ENCODE assay signal across 8 cellular contexts in the genomic region with DNA sequence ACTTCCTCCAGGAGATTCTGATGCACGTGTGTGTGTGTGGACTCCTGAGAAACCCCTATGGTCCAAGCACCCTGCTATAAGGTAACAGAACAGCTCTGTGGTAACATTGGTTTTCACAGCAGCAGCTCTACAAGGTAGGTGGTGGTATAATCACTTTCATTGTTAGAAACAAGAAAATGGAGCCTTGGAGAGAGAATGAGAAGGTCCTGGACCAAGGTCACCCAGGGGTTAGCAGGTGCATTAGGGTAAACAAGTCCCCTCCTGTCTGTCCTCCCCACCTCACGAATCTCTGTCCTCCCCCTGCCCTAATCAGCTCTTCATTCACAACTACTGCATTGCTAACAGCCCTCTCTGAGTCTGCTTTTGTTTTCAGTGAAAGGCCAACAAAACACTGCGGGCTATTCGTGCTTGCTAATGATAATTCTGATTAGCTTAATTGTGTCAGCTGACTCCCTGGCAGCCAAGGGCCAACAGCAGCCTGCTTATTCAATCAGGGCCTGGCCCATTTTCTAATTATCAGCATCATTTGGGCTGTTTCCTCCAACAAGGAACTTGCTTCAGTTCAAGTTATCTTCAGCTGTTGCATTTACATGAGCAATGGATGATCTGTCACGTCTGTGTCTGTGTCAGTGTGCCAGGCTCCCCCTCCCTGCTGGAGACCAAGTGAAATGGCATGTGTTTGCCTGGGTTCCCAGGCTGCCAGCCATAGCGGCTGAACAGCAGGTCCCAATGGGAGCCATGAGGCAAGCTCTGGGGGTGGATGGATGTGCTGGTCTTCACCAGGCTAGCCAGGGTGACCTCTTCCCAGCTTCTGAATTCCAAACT. TPM values are rescaled to one million over a fixed set of nuclear protein-coding genes. Genes with fewer than 3 reads are reported as not detected.
DNase-seq lines count a peak whose midpoint lies in the region; ATAC-seq and TF ChIP-seq lines count a peak whose summit lies in the region.

No MANE protein-coding gene starts in this region.

- no peak overlapping the region for H3K18ac ChIP-seq in H9 (ENCODE audit: insufficient read length, low read depth, low read length)

- no peak overlapping the region for H2AFZ ChIP-seq in H9 (ENCODE audit: low read length)

- H3K9ac ChIP-seq in H9 (ENCODE audit: extremely low read depth, insufficient read length, low read length): no peak overlapping the region

- H3T11ph ChIP-seq in H9 (ENCODE audit: low read length): no peak overlapping the region

- H3K23me2 ChIP-seq in H9 (ENCODE audit: insufficient read length, low read depth, low read length, poor library complexity, severe bottlenecking): no peaks in the 10 kb centered on the region

- H3K4me1 ChIP-seq in H9 (ENCODE audit: insufficient read depth, low read length): peaks cover 18% of the 10 kb centered on the region; the same call in 1 of the 2 replicates

- no peak overlapping the region for H3K4me3 Mint-ChIP-seq in H9
- no peak overlapping the region for H3K4me3 Mint-ChIP-seq in CD4-positive, alpha-beta T cell

- H3K79me1 ChIP-seq in H9 (ENCODE audit: insufficient read depth, low read depth, low read length, poor library complexity, severe bottlenecking): no peaks in the 10 kb centered on the region

- CTCF ChIA-PET in CD4-positive, alpha-beta T cell (lab: Charles Lee): no interaction called here

- DNase-seq in H9: no peak
- peak; percentile 63 for DNase-seq in NCI-H1436 (lab: John Stamatoyannopoulos, UW)
- no peak for DNase-seq in left colon
- DNase-seq in COLO829 (ENCODE audit: low spot score): no peak
- DNase-seq in CD4-positive, alpha-beta T cell: no peak
- DNase-seq in NCI-H524 treated with DMSO at 0.1 percent for 48 hours (lab: John Stamatoyannopoulos, UW): no peak
- DNase-seq in NCI-H187 (lab: John Stamatoyannopoulos, UW): no peak

- H3K9me3 ChIP-seq in H9 (ENCODE audit: control insufficient read depth, low read depth, low read length): no peaks in the 10 kb centered on the region
- H3K9me3 ChIP-seq in CD4-positive, alpha-beta T cell (ENCODE audit: control insufficient read depth, low read length): no peaks in the 10 kb centered on the region

- no peak overlapping the region for H3K23ac ChIP-seq in H9 (ENCODE audit: insufficient read length, low read depth, low read length)

- H2BK120ac ChIP-seq in H9 (ENCODE audit: low read depth, low read length, poor library complexity, severe bottlenecking): no peak overlapping the region

- H3K27ac ChIP-seq in H9 (ENCODE audit: insufficient read length, low read depth, low read length): no peak overlapping the region
- H3K27ac ChIP-seq in CD4-positive, alpha-beta T cell (ENCODE audit: low read depth, low read length): no peak overlapping the region

- H4K20me1 ChIP-seq in H9 (ENCODE audit: control insufficient read depth, insufficient read depth, insufficient read length): no peaks in the 10 kb centered on the region

- peak; percentile 82 for ATAC-seq in GM18861 (IDR thresholded peaks at IDR 0.05; ENCODE audit: unreplicated experiment)
- ATAC-seq in left colon: peak; percentile 35
- ATAC-seq in CD4-positive, alpha-beta T cell (ENCODE audit: poor library complexity): no peak

- no peak overlapping the region for H2BK15ac ChIP-seq in H9 (ENCODE audit: low read depth, low read length)

- no peak overlapping the region for H4K5ac ChIP-seq in H9 (ENCODE audit: insufficient read length, low read depth, low read length)

- H3K4ac ChIP-seq in H9 (ENCODE audit: low read depth, low read length): no peak overlapping the region

- no peak overlapping the region for H3K4me2 ChIP-seq in H9 (ENCODE audit: insufficient read depth, insufficient read length, low read length)

- H3K27ac Mint-ChIP-seq in H9: peak overlapping the region in 1 of 3 experiments; percentile 85; a peak in 3 of 7 replicates
- H3K27ac Mint-ChIP-seq in CD4-positive, alpha-beta T cell: no peak overlapping the region

- H2AK5ac ChIP-seq in H9 (ENCODE audit: insufficient read length, low read length): no peak overlapping the region

- no peak overlapping the region for H2BK12ac ChIP-seq in H9 (ENCODE audit: insufficient read length, low read depth, low read length)

- WGBS in H9 (ENCODE audit: extremely low coverage, insufficient read length, low lambda C conversion rate): no CpG with 5 or more reads among the region's 6 CpGs

- no peaks in the 10 kb centered on the region for H3K9me3 Mint-ChIP-seq in H9
- no peaks in the 10 kb centered on the region for H3K9me3 Mint-ChIP-seq in CD4-positive, alpha-beta T cell

- H3K56ac ChIP-seq in H9 (ENCODE audit: insufficient read length, low read depth, low read length): no peak overlapping the region

- H3K36me3 Mint-ChIP-seq in H9 (ENCODE audit: insufficient read depth in 1 of 3, low read depth in 3 of 3): peaks cover under 1 to 11% (median 4%) of the 10 kb centered on the region in 3 experiments; a peak in 5 of 7 replicates
- no peaks in the 10 kb centered on the region for H3K36me3 Mint-ChIP-seq in CD4-positive, alpha-beta T cell (ENCODE audit: low read depth)

- H3K27me3 Mint-ChIP-seq in H9 (ENCODE audit: low read depth): no peaks in the 10 kb centered on the region
- no peaks in the 10 kb centered on the region for H3K27me3 Mint-ChIP-seq in CD4-positive, alpha-beta T cell

- H4K91ac ChIP-seq in H9 (ENCODE audit: insufficient read length, low read depth, low read length): no peak overlapping the region

- TF ChIP-seq CTCF in H9 (conservative IDR thresholded peaks at IDR 0.05): peak; percentile 27; the same call in 2 of the 3 replicates
- no peak for TF ChIP-seq CTCF in CD4-positive, alpha-beta T cell (IDR thresholded peaks at IDR 0.05)

- peaks cover 43 to 46% of the 10 kb centered on the region in 2 experiments for H3K4me1 Mint-ChIP-seq in H9
- H3K4me1 Mint-ChIP-seq in CD4-positive, alpha-beta T cell (ENCODE audit: low read depth): peaks cover 7% of the 10 kb centered on the region

- no peak overlapping the region for H4K8ac ChIP-seq in H9 (replicated peaks; ENCODE audit: insufficient read length, low read depth, low read length)

- intact Hi-C loops in left colon (cut with DNase I, micrococcal nuclease): no loop called here
- intact Hi-C loops in CD4-positive, alpha-beta T cell (cut with DNase I, micrococcal nuclease): no loop called here

- no peak overlapping the region for H3K14ac ChIP-seq in H9 (ENCODE audit: insufficient read depth, low read length)

- no peak overlapping the region for H2BK5ac ChIP-seq in H9 (ENCODE audit: insufficient read length, low read length)

- no peaks in the 10 kb centered on the region for H3K27me3 ChIP-seq in H9 (ENCODE audit: insufficient read depth, low read length)
- no peaks in the 10 kb centered on the region for H3K27me3 ChIP-seq in CD4-positive, alpha-beta T cell (ENCODE audit: control insufficient read depth, insufficient read depth, low read length)

- no peaks in the 10 kb centered on the region for H3K79me2 ChIP-seq in H9 (ENCODE audit: insufficient read depth, low read length)

- POLR2A ChIA-PET in CD4-positive, alpha-beta T cell (lab: Charles Lee): no interaction called here

- no peak overlapping the region for H2BK20ac ChIP-seq in H9 (ENCODE audit: low read depth, low read length, poor library complexity, severe bottlenecking)

RNA-seq across cellular contexts. Expression of gene EQTN, which starts 56.7 kb away (rescaled TPM):
- not detected in 2 replicates for total RNA-seq in H9 (2021)
- 1 to 10 TPM in 1 of 2 donors, under 1 TPM in 1; 0.45 to 1.5 TPM for total RNA-seq in left colon
- not detected for total RNA-seq in CD4-positive, alpha-beta T cell
